8 cellular contexts compared by ENCODE assay signal in the genomic region with DNA sequence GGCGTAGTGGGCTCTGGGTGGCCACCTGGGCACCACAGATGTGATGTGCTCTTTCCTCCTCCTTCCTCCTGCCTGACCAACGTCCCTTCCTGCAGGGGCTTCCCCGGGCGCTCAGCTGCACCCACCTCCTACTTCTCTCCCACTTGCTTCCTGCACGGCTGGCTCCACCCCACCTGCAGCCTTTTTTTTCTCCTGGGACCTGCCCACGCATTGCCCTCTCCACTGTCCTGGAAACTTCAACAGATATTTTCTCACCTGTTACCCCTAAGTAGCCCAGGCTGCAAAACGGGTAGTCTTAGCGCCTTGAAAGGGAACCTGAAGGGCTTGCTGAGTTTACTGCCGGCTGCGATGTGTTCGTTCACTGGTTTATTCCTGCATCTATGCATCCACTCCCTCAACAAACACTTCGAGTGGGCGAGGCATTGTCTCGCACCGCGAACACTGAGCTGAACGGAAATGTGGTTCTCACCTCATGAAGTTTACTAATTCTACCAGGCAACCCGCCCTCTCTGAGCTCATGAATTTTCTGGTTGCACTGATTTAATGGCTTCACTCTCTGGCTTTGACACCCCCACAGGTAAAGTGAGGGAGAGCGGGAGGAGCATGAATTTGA. TPM values are rescaled to one million over a fixed set of nuclear protein-coding genes. Genes with fewer than 3 reads are reported as not detected.
A peak's percentile ranks its signal among the peaks of the same experiment; 100 is the strongest.
DNase-seq lines count a peak whose midpoint lies in the region; ATAC-seq and TF ChIP-seq lines count a peak whose summit lies in the region.

No MANE protein-coding gene starts in this region.

- ATAC-seq in HG02623 (IDR thresholded peaks at IDR 0.05; ENCODE audit: unreplicated experiment), result peak; percentile 78
- peak; percentile 55 to 71 for ATAC-seq in activated CD4-positive, CD25-positive, alpha-beta regulatory T cell treated with anti-CD3 and anti-CD28 coated beads, Interleukin-2, amount 50 U/mL, for 24 hours
- ATAC-seq in stimulated activated naive CD8-positive, alpha-beta T cell treated with anti-CD3 and anti-CD28 coated beads, Interleukin-15, amount 100 ng/mL, for 72 hours, result peak; percentile 90

- TF ChIP-seq CTCF in GM12864 (IDR thresholded peaks at IDR 0.05; ENCODE audit: low read depth, low read length, missing control alignments), result no peak
- TF ChIP-seq CTCF in hepatocyte (IDR thresholded peaks at IDR 0.05; ENCODE audit: poor library complexity), result no peak

- H3K79me2 ChIP-seq in hepatocyte, result no peaks in the 10 kb centered on the region

- H3K4me3 ChIP-seq in GM12864 (ENCODE audit: low read depth, low read length) (peak overlapping the region; percentile 0), hepatocyte (no peak overlapping the region)

- peak overlapping the region in 1 of 2 donors; percentile 25 for H3K27ac Mint-ChIP-seq in stimulated activated naive CD8-positive, alpha-beta T cell treated with anti-CD3 and anti-CD28 coated beads, Interleukin-15, amount 100 ng/mL, for 72 hours

- H3K4me1 Mint-ChIP-seq in stimulated activated naive CD8-positive, alpha-beta T cell treated with anti-CD3 and anti-CD28 coated beads, Interleukin-15, amount 100 ng/mL, for 72 hours, result peaks cover 33% of the 10 kb centered on the region

- 66% methylated on average over 19 of the region's 19 CpGs for WGBS in hepatocyte (ENCODE audit: low lambda C conversion rate, missing lambda C conversion rate)

- DNase-seq in GM12864 (ENCODE audit: low read depth) (no peak), hepatocyte (ENCODE audit: low spot score) (no peak), SKM-1 (lab: John Stamatoyannopoulos, UW; ENCODE audit: unreplicated experiment) (no peak), NCI-H1694 treated with DMSO at 0.1 percent for 48 hours (lab: John Stamatoyannopoulos, UW) (no peak), NCI-H226 (no peak)
- peak; percentile 52 for DNase-seq in stimulated activated naive CD8-positive, alpha-beta T cell treated with anti-CD3 and anti-CD28 coated beads, Interleukin-15, amount 100 ng/mL, for 72 hours

- no peaks in the 10 kb centered on the region for H3K27me3 Mint-ChIP-seq in stimulated activated naive CD8-positive, alpha-beta T cell treated with anti-CD3 and anti-CD28 coated beads, Interleukin-15, amount 100 ng/mL, for 72 hours

- no peaks in the 10 kb centered on the region for H3K36me3 ChIP-seq in hepatocyte (replicated peaks; ENCODE audit: insufficient read depth, low read depth)

- no peaks in the 10 kb centered on the region for H3K9me3 ChIP-seq in hepatocyte (ENCODE audit: low read depth)

- peak overlapping the region; percentile 79 to 81 for H3K4me3 Mint-ChIP-seq in stimulated activated naive CD8-positive, alpha-beta T cell treated with anti-CD3 and anti-CD28 coated beads, Interleukin-15, amount 100 ng/mL, for 72 hours

- H2AFZ ChIP-seq in hepatocyte, result no peak overlapping the region

- H3K4me2 ChIP-seq in hepatocyte, result peak overlapping the region; percentile 48

- peaks cover 4% of the 10 kb centered on the region for H3K4me1 ChIP-seq in hepatocyte (ENCODE audit: insufficient read depth)

- H3K9me2 ChIP-seq in hepatocyte (replicated peaks; ENCODE audit: insufficient read depth), result no peaks in the 10 kb centered on the region

- H3K9me3 Mint-ChIP-seq in stimulated activated naive CD8-positive, alpha-beta T cell treated with anti-CD3 and anti-CD28 coated beads, Interleukin-15, amount 100 ng/mL, for 72 hours, result no peaks in the 10 kb centered on the region

- H3K27me3 ChIP-seq in hepatocyte, result no peaks in the 10 kb centered on the region

- no peak overlapping the region for H3K27ac ChIP-seq in hepatocyte

- no peaks in the 10 kb centered on the region for H4K20me1 ChIP-seq in hepatocyte (ENCODE audit: insufficient read depth, poor library complexity, severe bottlenecking)

RNA-seq across cellular contexts. Expression of a gene that starts 23.6 kb away (rescaled TPM):
- total RNA-seq in hepatocyte, result 9.6 and 10.9 TPM in 2 replicates
- polyA plus RNA-seq in hepatocyte, result 1.1 and 1.2 TPM in 2 replicates

Comparison
In these comparisons a context has a peak if more than half of its experiments do, and no peak if none do; other contexts are left out.
1. DNase-seq: peak in stimulated activated naive CD8-positive, alpha-beta T cell treated with anti-CD3 and anti-CD28 coated beads, Interleukin-15, amount 100 ng/mL, for 72 hours (2 of 2); none in GM12864 (single experiment), hepatocyte (single experiment), SKM-1 (single experiment), NCI-H1694 treated with DMSO at 0.1 percent for 48 hours (single experiment) and NCI-H226 (single experiment).
2. Peak in every context shown above with its lines, with median percentiles within 50 percentile points of each other: ATAC-seq.